8 cellular contexts compared by ENCODE assay signal in the genomic region with DNA sequence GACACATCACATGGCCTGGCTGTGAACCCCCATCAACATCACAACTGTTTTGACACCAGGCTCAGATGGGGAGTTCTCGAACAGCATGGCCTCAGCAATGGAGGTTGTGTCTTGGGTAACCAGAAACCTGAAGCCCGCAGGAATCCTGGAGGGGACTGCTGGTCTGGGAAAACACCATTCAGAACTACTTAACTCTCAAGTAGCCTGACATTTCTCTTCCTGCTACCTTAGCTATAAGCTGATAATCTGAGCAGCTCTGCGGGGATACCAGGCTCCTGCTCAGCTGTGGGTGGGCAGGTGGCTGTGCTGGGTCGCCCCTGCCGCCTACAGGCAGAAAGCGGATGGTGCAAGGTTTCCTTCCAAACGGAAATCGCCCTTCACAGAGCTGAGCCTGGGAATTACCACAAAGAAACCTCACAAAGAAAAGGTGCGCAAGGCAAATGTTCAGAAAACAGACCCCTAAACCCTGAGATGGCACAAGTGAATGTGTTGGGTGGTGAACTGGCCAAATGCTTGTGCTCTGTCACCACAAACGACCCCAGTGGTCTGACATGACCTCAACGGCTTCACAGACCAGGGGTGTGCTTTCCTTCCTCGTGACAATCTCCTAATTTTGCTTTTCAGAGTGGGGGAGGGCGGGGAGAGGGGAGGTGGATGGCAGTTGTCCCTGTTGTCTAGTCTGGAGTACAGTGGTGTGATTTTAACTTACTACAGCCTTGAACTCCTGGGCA. TPM values are rescaled to one million over a fixed set of nuclear protein-coding genes. Genes with fewer than 3 reads are reported as not detected.
A peak's percentile ranks its signal among the peaks of the same experiment; 100 is the strongest.
DNase-seq lines count a peak whose midpoint lies in the region; ATAC-seq, FAIRE-seq and TF ChIP-seq lines count a peak whose summit lies in the region.

No MANE protein-coding gene starts in this region.

- TF ChIP-seq RAD21 in Ishikawa (IDR thresholded peaks at IDR 0.05; ENCODE audit: low read depth) = peak; percentile 49

- DNase-seq in RKO (ENCODE audit: low spot score) (peak; percentile 59), left cardiac atrium (peak; percentile 73), pulmonary artery endothelial cell (ENCODE audit: low read depth, low spot score) (peak; percentile 30), mesenteric fat pad (ENCODE audit: low spot score) (no peak)
- DNase-seq in activated naive CD4-positive, alpha-beta T cell treated with anti-CD3 and anti-CD28 coated beads, Interleukin-2, amount 50 U/mL, for 16 hours = peak; percentile 43

- TF ChIP-seq EP300 in Ishikawa (IDR thresholded peaks at IDR 0.05; ENCODE audit: borderline replicate concordance) = no peak

- ATAC-seq in GM21723 (IDR thresholded peaks at IDR 0.05; ENCODE audit: unreplicated experiment) = peak; percentile 79
- ATAC-seq in left cardiac atrium = peak; percentile 58 to 81

- intact Hi-C loops in left cardiac atrium (cut with DNase I) = loop anchor here in 1 of 2 donors (2.0 kb wide), 1 partner anchor 436 kb away; no protein-coding TSS in a partner anchor

- peak; percentile 93 for FAIRE-seq in G401.6 (lab: Jason Lieb, UNC)

TF ChIP-seq in Ishikawa, 13 proteins besides CTCF, POLR2A, EP300 and RAD21:
- TF ChIP-seq, protein P1, sequence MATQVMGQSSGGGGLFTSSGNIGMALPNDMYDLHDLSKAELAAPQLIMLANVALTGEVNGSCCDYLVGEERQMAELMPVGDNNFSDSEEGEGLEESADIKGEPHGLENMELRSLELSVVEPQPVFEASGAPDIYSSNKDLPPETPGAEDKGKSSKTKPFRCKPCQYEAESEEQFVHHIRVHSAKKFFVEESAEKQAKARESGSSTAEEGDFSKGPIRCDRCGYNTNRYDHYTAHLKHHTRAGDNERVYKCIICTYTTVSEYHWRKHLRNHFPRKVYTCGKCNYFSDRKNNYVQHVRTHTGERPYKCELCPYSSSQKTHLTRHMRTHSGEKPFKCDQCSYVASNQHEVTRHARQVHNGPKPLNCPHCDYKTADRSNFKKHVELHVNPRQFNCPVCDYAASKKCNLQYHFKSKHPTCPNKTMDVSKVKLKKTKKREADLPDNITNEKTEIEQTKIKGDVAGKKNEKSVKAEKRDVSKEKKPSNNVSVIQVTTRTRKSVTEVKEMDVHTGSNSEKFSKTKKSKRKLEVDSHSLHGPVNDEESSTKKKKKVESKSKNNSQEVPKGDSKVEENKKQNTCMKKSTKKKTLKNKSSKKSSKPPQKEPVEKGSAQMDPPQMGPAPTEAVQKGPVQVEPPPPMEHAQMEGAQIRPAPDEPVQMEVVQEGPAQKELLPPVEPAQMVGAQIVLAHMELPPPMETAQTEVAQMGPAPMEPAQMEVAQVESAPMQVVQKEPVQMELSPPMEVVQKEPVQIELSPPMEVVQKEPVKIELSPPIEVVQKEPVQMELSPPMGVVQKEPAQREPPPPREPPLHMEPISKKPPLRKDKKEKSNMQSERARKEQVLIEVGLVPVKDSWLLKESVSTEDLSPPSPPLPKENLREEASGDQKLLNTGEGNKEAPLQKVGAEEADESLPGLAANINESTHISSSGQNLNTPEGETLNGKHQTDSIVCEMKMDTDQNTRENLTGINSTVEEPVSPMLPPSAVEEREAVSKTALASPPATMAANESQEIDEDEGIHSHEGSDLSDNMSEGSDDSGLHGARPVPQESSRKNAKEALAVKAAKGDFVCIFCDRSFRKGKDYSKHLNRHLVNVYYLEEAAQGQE (IDR thresholded peaks at IDR 0.05; ENCODE audit: low read depth) = no peak
- TF ChIP-seq FOXM1 (IDR thresholded peaks at IDR 0.05; ENCODE audit: borderline replicate concordance, low read depth) = no peak
- no peak for TF ChIP-seq TCF12 (IDR thresholded peaks at IDR 0.05; ENCODE audit: low read depth)
- no peak for TF ChIP-seq NFIC (IDR thresholded peaks at IDR 0.05)
- no peak for TF ChIP-seq EGR1 (IDR thresholded peaks at IDR 0.05)
- TF ChIP-seq TAF1 (IDR thresholded peaks at IDR 0.05; ENCODE audit: low read depth) = no peak
- TF ChIP-seq, protein P2, sequence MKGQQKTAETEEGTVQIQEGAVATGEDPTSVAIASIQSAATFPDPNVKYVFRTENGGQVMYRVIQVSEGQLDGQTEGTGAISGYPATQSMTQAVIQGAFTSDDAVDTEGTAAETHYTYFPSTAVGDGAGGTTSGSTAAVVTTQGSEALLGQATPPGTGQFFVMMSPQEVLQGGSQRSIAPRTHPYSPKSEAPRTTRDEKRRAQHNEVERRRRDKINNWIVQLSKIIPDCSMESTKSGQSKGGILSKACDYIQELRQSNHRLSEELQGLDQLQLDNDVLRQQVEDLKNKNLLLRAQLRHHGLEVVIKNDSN (IDR thresholded peaks at IDR 0.05) = no peak
- no peak for TF ChIP-seq CEBPB (IDR thresholded peaks at IDR 0.05)
- no peak for TF ChIP-seq CREB1 (IDR thresholded peaks at IDR 0.05; ENCODE audit: low read depth)

RNA-seq across cellular contexts. Expression of a gene that starts 29.5 kb away (rescaled TPM):
- total RNA-seq in left cardiac atrium (10 to 100 TPM; 46.7 to 48.2 TPM), pulmonary artery endothelial cell (111 and 123 TPM in 2 replicates), mesenteric fat pad (97.6 TPM)

RNA-seq across cellular contexts. Expression of a gene that starts 29.8 kb away (rescaled TPM):
- total RNA-seq in left cardiac atrium = 10 to 100 TPM in 1 of 2 donors, 1 to 10 TPM in 1; 9.0 to 11.1 TPM
- 10.4 and 14.0 TPM in 2 replicates for total RNA-seq in pulmonary artery endothelial cell
- 10.6 TPM for total RNA-seq in mesenteric fat pad
